Comparison of ENCODE assay signal across 27 cellular contexts in the genomic region with DNA sequence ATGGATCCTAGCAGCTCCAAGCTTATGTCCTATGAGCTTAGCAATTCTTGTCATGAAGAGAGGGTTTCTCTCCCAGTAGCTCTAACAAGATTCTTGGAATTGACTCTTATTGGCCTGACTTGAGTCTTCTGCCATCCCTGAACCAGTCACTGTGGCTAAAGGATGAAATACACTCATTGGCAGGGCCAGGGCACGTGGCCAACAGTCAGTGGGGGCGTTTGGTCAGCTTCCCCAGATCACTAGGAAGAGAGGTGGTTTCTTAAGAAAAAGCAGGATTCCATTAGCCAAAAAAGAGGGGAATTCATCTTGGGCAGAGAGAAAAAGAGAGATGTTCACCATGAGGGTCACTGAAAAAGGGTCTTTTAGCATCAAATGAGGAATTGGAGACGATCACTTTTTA.
DNase-seq lines count a peak whose midpoint lies in the region; ATAC-seq, FAIRE-seq and TF ChIP-seq lines count a peak whose summit lies in the region.
"Had no signal": no experiment of that assay in that cellular context is flagged by ENCODE, and none has a peak within 500 bp of the region (broad histone marks: within the 10 kb centered on the region; RNA-seq: fewer than 3 reads in every experiment).

No MANE protein-coding gene starts in this region.

- H3K9me3 ChIP-seq in astrocyte (ENCODE audit: insufficient read depth, low read depth, low read length) (no peaks in the 10 kb centered on the region), PC-9 (ENCODE audit: insufficient read depth, low read depth) (no peaks in the 10 kb centered on the region)
- H3K9me3 ChIP-seq: ascending aorta, right atrium auricular region, tibial nerve had no signal

- H3K4me2 ChIP-seq in astrocyte (ENCODE audit: low read length) (peak overlapping the region; percentile 70), PC-9 (no peak overlapping the region)
- H3K4me2 ChIP-seq: BLaER1 treated with 17β-estradiol and CSF1 and Interleukin-3, amounts not matched to agents 10 nM and 100 nM had no signal

- peaks cover 14% of the 10 kb centered on the region for H3F3A ChIP-seq in PC-9 (ENCODE audit: insufficient read depth, low read depth)

- intact Hi-C loops in activated CD8-positive, alpha-beta T cell treated with anti-CD3 and anti-CD28 coated beads for 36 hours (cut with micrococcal nuclease), result no loop called here
- intact Hi-C loops in PC-9 (cut with micrococcal nuclease; ENCODE audit: unreplicated experiment), result loop anchor here (10.0 kb wide), 1 partner anchor 595 kb away; a partner anchor contains a TSS

- H3K9me2 ChIP-seq in PC-9 (ENCODE audit: insufficient read depth), result no peaks in the 10 kb centered on the region

- H3K79me2 ChIP-seq in ACC112 (ENCODE audit: control insufficient read depth, insufficient read depth, low read length, unreplicated experiment) (no peaks in the 10 kb centered on the region), astrocyte (ENCODE audit: insufficient read depth, low read length) (no peaks in the 10 kb centered on the region), PC-9 (ENCODE audit: low read depth) (no peaks in the 10 kb centered on the region)

- H2AFZ ChIP-seq in ACC112 (ENCODE audit: low read length, unreplicated experiment) (peak overlapping the region; percentile 33), astrocyte (ENCODE audit: low read depth, low read length) (peak overlapping the region; percentile 11), PC-9 (no peak overlapping the region)

- POLR2A ChIA-PET in activated CD8-positive, alpha-beta T cell treated with anti-CD3 and anti-CD28 coated beads for 36 hours (lab: Charles Lee), result no interaction called here
- POLR2A ChIA-PET in PC-9 (lab: Charles Lee; ENCODE audit: unreplicated experiment), result no interaction called here

- H3K27ac ChIP-seq in ACC112 (ENCODE audit: low read depth, low read length), result peak overlapping the region; percentile 80
- peak overlapping the region; percentile 77 for H3K27ac ChIP-seq in astrocyte (ENCODE audit: low read depth, low read length)
- no peak overlapping the region for H3K27ac ChIP-seq in PC-9
- H3K27ac ChIP-seq: 22Rv1; ascending aorta; BLaER1 treated with 17β-estradiol and CSF1 and Interleukin-3, amounts not matched to agents 10 nM and 100 nM; right atrium auricular region; tibial nerve; WERI-Rb-1 had no signal

- H3K4me1 ChIP-seq in ACC112 (ENCODE audit: control insufficient read depth, insufficient read depth, low read length, unreplicated experiment) (peaks cover 25% of the 10 kb centered on the region), astrocyte (ENCODE audit: insufficient read depth, low read length) (peaks cover 40% of the 10 kb centered on the region), PC-9 (replicated peaks; ENCODE audit: insufficient read depth) (peaks cover 30% of the 10 kb centered on the region)
- H3K4me1 ChIP-seq: right atrium auricular region had no signal

- H4K20me1 ChIP-seq in astrocyte (ENCODE audit: insufficient read depth, low read length) (no peaks in the 10 kb centered on the region), PC-9 (ENCODE audit: insufficient read depth) (no peaks in the 10 kb centered on the region)

- no TSS peak for BruUV-seq in PC-9 (replicated peaks; lab: Mats Ljungman, UMichigan)

- no peak for ATAC-seq in activated CD8-positive, alpha-beta T cell treated with anti-CD3 and anti-CD28 coated beads for 36 hours
- ATAC-seq: activated T-helper 17 cell treated with anti-CD3 and anti-CD28 coated beads, Interleukin-2, amount 50 U/mL, for 72 hours; left cardiac atrium had no signal

- H3K9ac ChIP-seq in astrocyte (ENCODE audit: low read length), result peak overlapping the region; percentile 46
- H3K9ac ChIP-seq: BLaER1 treated with 17β-estradiol and CSF1 and Interleukin-3, amounts not matched to agents 10 nM and 100 nM had no signal

- H3K27ac Mint-ChIP-seq in astrocyte (ENCODE audit: unreplicated experiment), result peak overlapping the region; percentile 89
- no peak overlapping the region for H3K27ac Mint-ChIP-seq in activated naive CD4-positive, alpha-beta T cell treated with anti-CD3 and anti-CD28 coated beads, Interleukin-2, amount 10 ng/mL, durations not matched to agents 7 days and 5 days
- no peak overlapping the region for H3K27ac Mint-ChIP-seq in activated CD8-positive, alpha-beta T cell treated with anti-CD3 and anti-CD28 coated beads for 36 hours
- H3K27ac Mint-ChIP-seq: activated CD4-positive, alpha-beta T cell treated with anti-CD3 and anti-CD28 coated beads, Interleukin-2, amount 10 ng/mL, durations not matched to agents 7 days and 5 days; activated naive CD8-positive, alpha-beta T cell; activated T-helper 17 cell treated with anti-CD3 and anti-CD28 coated beads, Interleukin-2, amount 50 U/mL, for 72 hours; memory B cell; stimulated activated naive CD8-positive, alpha-beta T cell treated with anti-CD3 and anti-CD28 coated beads, Interleukin-15, Interleukin-2, amounts not matched to agents 100 ng/mL and 50 ng/mL, for 24 hours; T-helper 1 cell treated with Interleukin-12 subunit alpha and Interleukin-12 subunit beta and Interleukin-4 antibody, amounts not matched to agents 30 μg/mL and 1 μg/mL, for 36 hours had no signal

- peaks cover 35% of the 10 kb centered on the region for H3K4me1 Mint-ChIP-seq in astrocyte (ENCODE audit: low read depth, unreplicated experiment)
- no peaks in the 10 kb centered on the region for H3K4me1 Mint-ChIP-seq in activated naive CD4-positive, alpha-beta T cell treated with anti-CD3 and anti-CD28 coated beads, Interleukin-2, amount 10 ng/mL, durations not matched to agents 7 days and 5 days
- H3K4me1 Mint-ChIP-seq in activated CD8-positive, alpha-beta T cell treated with anti-CD3 and anti-CD28 coated beads for 36 hours (ENCODE audit: low read depth), result no peaks in the 10 kb centered on the region
- H3K4me1 Mint-ChIP-seq: activated CD4-positive, alpha-beta T cell treated with anti-CD3 and anti-CD28 coated beads, Interleukin-2, amount 10 ng/mL, durations not matched to agents 7 days and 5 days; activated T-helper 17 cell treated with anti-CD3 and anti-CD28 coated beads, Interleukin-2, amount 50 U/mL, for 72 hours had no signal

- peaks cover 3% of the 10 kb centered on the region for H3K36me3 Mint-ChIP-seq in astrocyte (ENCODE audit: low read depth, unreplicated experiment)
- no peaks in the 10 kb centered on the region for H3K36me3 Mint-ChIP-seq in activated naive CD4-positive, alpha-beta T cell treated with anti-CD3 and anti-CD28 coated beads, Interleukin-2, amount 10 ng/mL, durations not matched to agents 7 days and 5 days
- H3K36me3 Mint-ChIP-seq in activated CD8-positive, alpha-beta T cell treated with anti-CD3 and anti-CD28 coated beads for 36 hours (ENCODE audit: low read depth), result no peaks in the 10 kb centered on the region
- H3K36me3 Mint-ChIP-seq: activated naive CD8-positive, alpha-beta T cell had no signal

- peak overlapping the region; percentile 30; the same call in 1 of the 2 replicates for H3K4me3 ChIP-seq in ACC112 (ENCODE audit: low read depth, low read length)
- no peak overlapping the region for H3K4me3 ChIP-seq in astrocyte (ENCODE audit: insufficient read depth, low read depth, low read length)
- H3K4me3 ChIP-seq in PC-9, result no peak overlapping the region
- H3K4me3 ChIP-seq: ascending aorta; BLaER1 treated with 17β-estradiol and CSF1 and Interleukin-3, amounts not matched to agents 10 nM and 100 nM; right atrium auricular region; tibial nerve had no signal

- DNase-seq in HT1080 (ENCODE audit: low read depth), result peak; percentile 55
- DNase-seq in astrocyte (ENCODE audit: low read depth), result peak; percentile 60
- peak; percentile 29 for DNase-seq in iris pigment epithelial cell (ENCODE audit: low read depth)
- DNase-seq in activated naive CD4-positive, alpha-beta T cell treated with anti-CD3 and anti-CD28 coated beads, Interleukin-2, amount 10 ng/mL, durations not matched to agents 7 days and 5 days, result no peak
- DNase-seq in HUDEP-2 (lab: John Stamatoyannopoulos, UW; ENCODE audit: unreplicated experiment in 76 of 76), result no peak
- no peak for DNase-seq in activated CD8-positive, alpha-beta T cell treated with anti-CD3 and anti-CD28 coated beads for 36 hours
- DNase-seq in PC-9, result no peak
- DNase-seq: activated CD8-positive, alpha-beta memory T cell treated with anti-CD3 and anti-CD28 coated beads, Interleukin-2, amount 50 U/mL, for 4 hours; cerebellar nuclear complex; effector CD4-positive, alpha-beta T cell; KG1; left cardiac atrium; MV-4-11; NCI-H1694 treated with DMSO at 0.1 percent for 48 hours had no signal

- no peaks in the 10 kb centered on the region for H3K27me3 Mint-ChIP-seq in astrocyte (ENCODE audit: low read depth, unreplicated experiment)
- H3K27me3 Mint-ChIP-seq in activated naive CD4-positive, alpha-beta T cell treated with anti-CD3 and anti-CD28 coated beads, Interleukin-2, amount 10 ng/mL, durations not matched to agents 7 days and 5 days, result no peaks in the 10 kb centered on the region
- H3K27me3 Mint-ChIP-seq in activated CD8-positive, alpha-beta T cell treated with anti-CD3 and anti-CD28 coated beads for 36 hours, result no peaks in the 10 kb centered on the region
- H3K27me3 Mint-ChIP-seq: activated CD4-positive, alpha-beta T cell treated with anti-CD3 and anti-CD28 coated beads, Interleukin-2, amount 10 ng/mL, durations not matched to agents 7 days and 5 days; activated naive CD8-positive, alpha-beta T cell; activated T-helper 17 cell treated with anti-CD3 and anti-CD28 coated beads, Interleukin-2, amount 50 U/mL, for 72 hours; memory B cell; stimulated activated naive CD8-positive, alpha-beta T cell treated with anti-CD3 and anti-CD28 coated beads, Interleukin-15, Interleukin-2, amounts not matched to agents 100 ng/mL and 50 ng/mL, for 24 hours had no signal

- no peaks in the 10 kb centered on the region for H3K9me3 Mint-ChIP-seq in astrocyte (ENCODE audit: unreplicated experiment)
- no peaks in the 10 kb centered on the region for H3K9me3 Mint-ChIP-seq in activated naive CD4-positive, alpha-beta T cell treated with anti-CD3 and anti-CD28 coated beads, Interleukin-2, amount 10 ng/mL, durations not matched to agents 7 days and 5 days
- no peaks in the 10 kb centered on the region for H3K9me3 Mint-ChIP-seq in activated CD8-positive, alpha-beta T cell treated with anti-CD3 and anti-CD28 coated beads for 36 hours
- H3K9me3 Mint-ChIP-seq: activated CD4-positive, alpha-beta T cell treated with anti-CD3 and anti-CD28 coated beads, Interleukin-2, amount 10 ng/mL, durations not matched to agents 7 days and 5 days; activated T-helper 17 cell treated with anti-CD3 and anti-CD28 coated beads, Interleukin-2, amount 50 U/mL, for 72 hours; memory B cell; stimulated activated naive CD8-positive, alpha-beta T cell treated with anti-CD3 and anti-CD28 coated beads, Interleukin-15, Interleukin-2, amounts not matched to agents 100 ng/mL and 50 ng/mL, for 24 hours; T-helper 1 cell treated with Interleukin-12 subunit alpha and Interleukin-12 subunit beta and Interleukin-4 antibody, amounts not matched to agents 30 μg/mL and 1 μg/mL, for 36 hours had no signal

- no peak for FAIRE-seq in astrocyte (lab: Jason Lieb, UNC)

- peak overlapping the region; percentile 36 for H3K4me3 Mint-ChIP-seq in astrocyte (ENCODE audit: unreplicated experiment)
- no peak overlapping the region for H3K4me3 Mint-ChIP-seq in activated naive CD4-positive, alpha-beta T cell treated with anti-CD3 and anti-CD28 coated beads, Interleukin-2, amount 10 ng/mL, durations not matched to agents 7 days and 5 days
- H3K4me3 Mint-ChIP-seq in activated CD8-positive, alpha-beta T cell treated with anti-CD3 and anti-CD28 coated beads for 36 hours, result no peak overlapping the region
- H3K4me3 Mint-ChIP-seq: activated CD4-positive, alpha-beta T cell treated with anti-CD3 and anti-CD28 coated beads, Interleukin-2, amount 10 ng/mL, durations not matched to agents 7 days and 5 days; activated naive CD8-positive, alpha-beta T cell; activated T-helper 17 cell treated with anti-CD3 and anti-CD28 coated beads, Interleukin-2, amount 50 U/mL, for 72 hours; memory B cell; stimulated activated naive CD8-positive, alpha-beta T cell treated with anti-CD3 and anti-CD28 coated beads, Interleukin-15, Interleukin-2, amounts not matched to agents 100 ng/mL and 50 ng/mL, for 24 hours; T-helper 1 cell treated with Interleukin-12 subunit alpha and Interleukin-12 subunit beta and Interleukin-4 antibody, amounts not matched to agents 30 μg/mL and 1 μg/mL, for 36 hours had no signal

- CTCF ChIA-PET in activated naive CD4-positive, alpha-beta T cell treated with anti-CD3 and anti-CD28 coated beads, Interleukin-2, amount 10 ng/mL, durations not matched to agents 7 days and 5 days (lab: Charles Lee), result interaction anchor here (0.8 to 3.5 kb wide), 4 partner anchors 8 to 244 kb away, joined by 3 to 14 read pairs (median 5); no protein-coding TSS in a partner anchor
- CTCF ChIA-PET in activated CD8-positive, alpha-beta T cell treated with anti-CD3 and anti-CD28 coated beads for 36 hours (lab: Charles Lee), result interaction anchor here (1.3 to 1.5 kb wide), 2 partner anchors 11 to 15 kb away, joined by 3 to 5 read pairs; no protein-coding TSS in a partner anchor
- CTCF ChIA-PET in PC-9 (lab: Charles Lee), result no interaction called here

- TF ChIP-seq CTCF in astrocyte (IDR thresholded peaks at IDR 0.05; ENCODE audit: insufficient read depth, low read depth, low read length) (no peak), PC-9 (conservative IDR thresholded peaks at IDR 0.05) (no peak)
- TF ChIP-seq CTCF in activated CD8-positive, alpha-beta T cell treated with anti-CD3 and anti-CD28 coated beads for 36 hours (IDR thresholded peaks at IDR 0.05), result no peak

- H3K27me3 ChIP-seq in ACC112 (ENCODE audit: insufficient read depth, low read length), result no peaks in the 10 kb centered on the region
- no peaks in the 10 kb centered on the region for H3K27me3 ChIP-seq in astrocyte (ENCODE audit: insufficient read depth, low read length)
- H3K27me3 ChIP-seq in PC-9 (ENCODE audit: insufficient read depth, low read depth), result no peaks in the 10 kb centered on the region
- H3K27me3 ChIP-seq: ascending aorta; BLaER1 treated with 17β-estradiol and CSF1 and Interleukin-3, amounts not matched to agents 10 nM and 100 nM; right atrium auricular region; tibial nerve had no signal

- H3K36me3 ChIP-seq in ACC112 (ENCODE audit: insufficient read depth, low read length) (no peaks in the 10 kb centered on the region), astrocyte (ENCODE audit: insufficient read depth, low read length) (no peaks in the 10 kb centered on the region), PC-9 (ENCODE audit: low read depth) (no peaks in the 10 kb centered on the region)
- H3K36me3 ChIP-seq: ascending aorta, right atrium auricular region, tibial nerve, WERI-Rb-1 had no signal

Comparison
In these comparisons a context has a peak if more than half of its experiments do, and no peak if none do; other contexts are left out.
1. DNase-seq: peak in HT1080 (single experiment), astrocyte (single experiment) and iris pigment epithelial cell (single experiment); none in activated naive CD4-positive, alpha-beta T cell treated with anti-CD3 and anti-CD28 coated beads, Interleukin-2, amount 10 ng/mL, durations not matched to agents 7 days and 5 days (single experiment), HUDEP-2 (0 of 76), activated CD8-positive, alpha-beta T cell treated with anti-CD3 and anti-CD28 coated beads for 36 hours (single experiment) and PC-9 (0 of 2).